ENCODE assay signal across 9 cellular contexts in the genomic region with DNA sequence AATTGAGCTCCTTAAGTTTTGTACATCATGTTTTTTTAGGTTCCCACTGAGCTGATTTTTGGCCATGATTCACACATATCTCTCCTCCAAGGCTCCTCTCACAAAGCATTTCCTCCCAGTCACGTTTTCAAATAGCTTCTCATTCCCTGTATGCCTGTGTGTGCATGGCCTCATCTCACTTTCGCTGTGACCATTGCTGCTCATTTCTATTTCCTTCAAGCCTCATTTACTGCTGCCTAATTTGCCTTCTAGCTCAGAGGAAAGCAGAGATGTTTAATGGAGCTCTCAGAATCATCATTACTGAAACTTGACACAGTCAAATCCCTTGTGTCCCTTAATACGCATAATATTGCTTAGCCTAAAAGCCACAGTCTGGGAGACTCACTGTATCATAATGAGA.
DNase-seq lines count a peak whose midpoint lies in the region; ATAC-seq and TF ChIP-seq lines count a peak whose summit lies in the region.
"Had no signal": no experiment of that assay in that cellular context is flagged by ENCODE, and none has a peak within 500 bp of the region (broad histone marks: within the 10 kb centered on the region; RNA-seq: fewer than 3 reads in every experiment).

No MANE protein-coding gene starts in this region.

- peaks cover 3% of the 10 kb centered on the region for H3K27me3 Mint-ChIP-seq in glutamatergic neuron (ENCODE audit: unreplicated experiment)

- H3K4me3 Mint-ChIP-seq in glutamatergic neuron (ENCODE audit: unreplicated experiment) = peak overlapping the region; percentile 47

- H3K9me3 Mint-ChIP-seq in glutamatergic neuron (ENCODE audit: unreplicated experiment) = no peaks in the 10 kb centered on the region

- DNase-seq in glutamatergic neuron = no peak
- no peak for DNase-seq in NCI-H2196 (lab: John Stamatoyannopoulos, UW; ENCODE audit: unreplicated experiment)
- DNase-seq in activated gamma-delta T cell (lab: John Stamatoyannopoulos, UW) = no peak
- DNase-seq: effector CD4-positive, alpha-beta T cell had no signal

- no peaks in the 10 kb centered on the region for H3K36me3 Mint-ChIP-seq in glutamatergic neuron (ENCODE audit: unreplicated experiment)

- peak overlapping the region; percentile 74 for H3K27ac Mint-ChIP-seq in glutamatergic neuron (ENCODE audit: unreplicated experiment)

- peaks cover 18% of the 10 kb centered on the region for H3K4me1 Mint-ChIP-seq in glutamatergic neuron (ENCODE audit: low read depth, unreplicated experiment)

- no peak for TF ChIP-seq CTCF in glutamatergic neuron (IDR thresholded peaks at IDR 0.05; ENCODE audit: partially characterized antibody, unreplicated experiment)

- ATAC-seq in GM18498 (IDR thresholded peaks at IDR 0.05; ENCODE audit: unreplicated experiment) = peak; percentile 67
- ATAC-seq in GM21360 (IDR thresholded peaks at IDR 0.05; ENCODE audit: unreplicated experiment) = peak; percentile 72
- ATAC-seq in HG03439 (IDR thresholded peaks at IDR 0.05; ENCODE audit: unreplicated experiment) = peak; percentile 39
- no peak for ATAC-seq in HG02763 (IDR thresholded peaks at IDR 0.05; ENCODE audit: unreplicated experiment)
- ATAC-seq in HG03135 (IDR thresholded peaks at IDR 0.05; ENCODE audit: unreplicated experiment) = no peak

Comparison
In these comparisons a context has a peak if more than half of its experiments do, and no peak if none do; other contexts are left out.
1. ATAC-seq: peak in GM18498 (single experiment), GM21360 (single experiment) and HG03439 (single experiment); none in HG02763 (single experiment) and HG03135 (single experiment).